Comparison of ENCODE assay signal across 1 cellular context in genomic region chr15:49645277-49645676, GRCh38.
TF ChIP-seq lines count a peak whose summit lies in the region.

No MANE protein-coding gene starts in this region.

TF ChIP-seq in SK-N-SH, 30 proteins besides CTCF, POLR2A, EP300 and RAD21:
- TF ChIP-seq MEF2A (IDR thresholded peaks at IDR 0.05; ENCODE audit: borderline replicate concordance, low read depth) (no peak), RFX5 (IDR thresholded peaks at IDR 0.05; ENCODE audit: low read length) (no peak), TEAD4 (IDR thresholded peaks at IDR 0.05; ENCODE audit: borderline replicate concordance, insufficient read depth) (no peak), NFIC (IDR thresholded peaks at IDR 0.05; ENCODE audit: borderline replicate concordance) (no peak), GABPA (IDR thresholded peaks at IDR 0.05; ENCODE audit: low read depth) (no peak), IRF3 (IDR thresholded peaks at IDR 0.05; ENCODE audit: low read depth, low read length) (no peak), SIN3A (IDR thresholded peaks at IDR 0.05; ENCODE audit: borderline replicate concordance, low read depth, low read length) (no peak), JUND (IDR thresholded peaks at IDR 0.05) (no peak), USF1 (IDR thresholded peaks at IDR 0.05; ENCODE audit: borderline replicate concordance, low read depth) (no peak), TCF12 (IDR thresholded peaks at IDR 0.05) (no peak), ZBTB33 (IDR thresholded peaks at IDR 0.05; ENCODE audit: borderline replicate concordance, low read depth) (no peak), RXRA (IDR thresholded peaks at IDR 0.05; ENCODE audit: borderline replicate concordance, low read depth) (no peak), SMC3 (IDR thresholded peaks at IDR 0.05; ENCODE audit: low read depth, low read length) (no peak), PBX3 (IDR thresholded peaks at IDR 0.05) (no peak)
